ENCODE assay signal across 21 cellular contexts in the genomic region with DNA sequence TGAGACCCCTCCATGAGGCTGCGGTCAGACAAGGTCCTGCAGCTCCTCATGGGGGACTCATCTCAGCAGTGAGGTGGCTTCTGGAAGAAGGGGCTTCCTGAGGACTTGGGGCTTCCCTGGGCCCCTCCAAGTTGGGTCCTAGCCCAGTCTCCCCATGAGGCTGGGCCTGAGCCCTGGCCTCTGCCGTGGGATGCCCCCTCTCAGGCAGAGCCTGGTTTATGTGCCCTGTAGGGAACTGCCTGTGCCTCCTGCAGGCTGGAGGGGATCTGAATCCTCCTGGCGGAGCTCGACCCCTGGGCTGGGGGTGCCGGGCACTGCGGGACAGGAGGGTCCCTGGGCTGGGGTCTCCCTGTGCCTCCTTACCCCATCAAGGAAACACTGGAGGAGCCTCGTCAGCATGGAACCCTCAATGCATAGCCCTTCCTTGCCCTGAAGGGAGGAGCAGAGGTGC. TPM values are rescaled to one million over a fixed set of nuclear protein-coding genes. Genes with fewer than 3 reads are reported as not detected.
"Had no signal": no experiment of that assay in that cellular context is flagged by ENCODE, and none has a peak within 500 bp of the region (broad histone marks: within the 10 kb centered on the region; RNA-seq: fewer than 3 reads in every experiment).

No MANE protein-coding gene starts in this region.

- H3K9me3 Mint-ChIP-seq: activated B cell treated with CpG ODN at 0.5 μM for 24 hours; activated CD4-positive, alpha-beta T cell treated with anti-CD3 and anti-CD28 coated beads, Interleukin-2, amount 10 ng/mL, durations not matched to agents 7 days and 5 days; mesothelial cell of epicardium; neural progenitor cell had no signal

- H3K36me3 ChIP-seq: ascending aorta, breast epithelium, gastrocnemius medialis, neural progenitor cell, pancreas, SJCRH30 had no signal

- ATAC-seq: gastrocnemius medialis, pancreas had no signal

- H3K27me3 Mint-ChIP-seq: activated B cell treated with CpG ODN at 0.5 μM for 24 hours; activated CD4-positive, alpha-beta T cell treated with anti-CD3 and anti-CD28 coated beads, Interleukin-2, amount 10 ng/mL, durations not matched to agents 7 days and 5 days had no signal

- H3K36me3 Mint-ChIP-seq: mesothelial cell of epicardium, neural progenitor cell had no signal

- H3K9me3 ChIP-seq: ascending aorta, breast epithelium, gastrocnemius medialis, pancreas, SJCRH30 had no signal

- H3K27ac Mint-ChIP-seq: activated B cell treated with CpG ODN at 0.5 μM for 24 hours; activated CD4-positive, alpha-beta T cell treated with anti-CD3 and anti-CD28 coated beads, Interleukin-2, amount 10 ng/mL, durations not matched to agents 7 days and 5 days; mesothelial cell of epicardium; neural progenitor cell had no signal

- H3K27me3 ChIP-seq: ascending aorta, breast epithelium, gastrocnemius medialis, neural progenitor cell, pancreas had no signal

- H3K4me1 Mint-ChIP-seq: mesothelial cell of epicardium, neural progenitor cell had no signal

- H3K4me3 Mint-ChIP-seq: activated B cell treated with CpG ODN at 0.5 μM for 24 hours; activated CD4-positive, alpha-beta T cell treated with anti-CD3 and anti-CD28 coated beads, Interleukin-2, amount 10 ng/mL, durations not matched to agents 7 days and 5 days; mesothelial cell of epicardium; neural progenitor cell had no signal

- DNase-seq: activated B cell treated with CpG ODN at 0.5 μM for 24 hours; activated CD4-positive, alpha-beta T cell treated with anti-CD3 and anti-CD28 coated beads, Interleukin-2, amount 10 ng/mL, durations not matched to agents 7 days and 5 days; activated naive CD4-positive, alpha-beta T cell treated with Interleukin-2 at 50 U/mL for 16 hours; erythroblast; gastrocnemius medialis; stimulated activated CD4-positive, alpha-beta T cell treated with anti-CD3 and anti-CD28 coated beads, Interleukin-4, amount 100 ng/mL, for 24 hours; stimulated activated naive CD4-positive, alpha-beta T cell treated with Interleukin-2 at 50 U/mL for 16 hours; substantia nigra; T-helper 2 cell; trophoblast cell had no signal

- H3K27ac ChIP-seq: ascending aorta, breast epithelium, dorsolateral prefrontal cortex, gastrocnemius medialis, neural progenitor cell, pancreas, SJCRH30 had no signal

- H3K4me3 ChIP-seq: ascending aorta, breast epithelium, dorsolateral prefrontal cortex, gastrocnemius medialis, neural progenitor cell, pancreas, SJCRH30 had no signal

- H3K4me1 ChIP-seq: ascending aorta, breast epithelium, gastrocnemius medialis, neural progenitor cell, SJCRH30 had no signal

RNA-seq across cellular contexts. Expression of a gene that starts 45.8 kb away (rescaled TPM):
- total RNA-seq: activated CD4-positive, alpha-beta T cell treated with anti-CD3 and anti-CD28 coated beads, Interleukin-2, amount 10 ng/mL, durations not matched to agents 7 days and 5 days; ascending aorta; cerebellum; gastrocnemius medialis; mesothelial cell of epicardium; myocyte; renal cortical epithelial cell; SJCRH30; skeletal muscle tissue had no signal
